Comparison of ENCODE assay signal across 6 cellular contexts in genomic region chr19:48896191-48896720, GRCh38. TPM values are rescaled to one million over a fixed set of nuclear protein-coding genes. Genes with fewer than 3 reads are reported as not detected.
DNase-seq lines count a peak whose midpoint lies in the region; ATAC-seq and TF ChIP-seq lines count a peak whose summit lies in the region.

No MANE protein-coding gene starts in this region.

- no peak for TF ChIP-seq CTCF in Peyer's patch (IDR thresholded peaks at IDR 0.05)

- H3K36me3 ChIP-seq in Peyer's patch: no peaks in the 10 kb centered on the region
- H3K36me3 ChIP-seq in esophagus (ENCODE audit: control insufficient read depth in 2 of 2, insufficient read depth in 2 of 2, low read length in 1 of 2): no peaks in the 10 kb centered on the region

- WGBS in esophagus, 2 donors: 24 to 35% methylated on average over 24 to 25 of the region's 25 CpGs

- H3K9me3 ChIP-seq in Peyer's patch (no peaks in the 10 kb centered on the region), esophagus (ENCODE audit: control insufficient read depth in 2 of 2, insufficient read depth in 1 of 2, low read depth in 1 of 2, low read length in 1 of 2) (no peaks in the 10 kb centered on the region)

- H3K27me3 ChIP-seq in Peyer's patch (no peaks in the 10 kb centered on the region), esophagus (ENCODE audit: control insufficient read depth in 1 of 2, insufficient read depth in 2 of 2, low read length in 2 of 2) (no peaks in the 10 kb centered on the region)

- no peak for ATAC-seq in GM21423 (IDR thresholded peaks at IDR 0.05; ENCODE audit: unreplicated experiment)
- ATAC-seq in GM21360 (IDR thresholded peaks at IDR 0.05; ENCODE audit: unreplicated experiment): no peak

- H3K27ac ChIP-seq in Peyer's patch (peak overlapping the region in 3 of 4 donors; percentile 30 to 46 (median 32)), esophagus (ENCODE audit: low read depth in 2 of 2, low read length in 1 of 2) (peak overlapping the region; percentile 18 to 69)

- H3K4me3 ChIP-seq in Peyer's patch (peak overlapping the region; percentile 8 to 45 (median 24)), esophagus (ENCODE audit: low read depth in 1 of 2, low read length in 2 of 2) (peak overlapping the region in 1 of 2 donors; percentile 0), skeletal muscle cell (ENCODE audit: low read depth, low read length) (peak overlapping the region; percentile 33)

- TF ChIP-seq POLR2A in Peyer's patch (IDR thresholded peaks at IDR 0.05): no peak

- H3K4me1 ChIP-seq in Peyer's patch (peaks cover 0 to 11% (median 0%) of the 10 kb centered on the region in 4 donors), esophagus (ENCODE audit: control insufficient read depth in 2 of 2, insufficient read depth in 2 of 2, low read length in 1 of 2) (peaks cover 0 to 4% of the 10 kb centered on the region in 2 donors)

- DNase-seq in Peyer's patch (peak; percentile 34 to 64 (median 63)), skeletal muscle cell (ENCODE audit: low read depth) (no peak), LoVo (ENCODE audit: low spot score) (no peak)

RNA-seq across cellular contexts. Expression of gene TULP2, which starts 2.3 kb away (rescaled TPM):
- not detected for total RNA-seq in Peyer's patch
- under 1 TPM in 1 of 2 donors, not detected in 1; 0.08 TPM for polyA plus RNA-seq in esophagus

RNA-seq across cellular contexts. Expression of gene NUCB1, which starts 3.9 kb away (rescaled TPM):
- 100 to 1,000 TPM; 154 to 506 (median 444) TPM for total RNA-seq in Peyer's patch
- polyA plus RNA-seq in esophagus: 100 to 1,000 TPM in 1 of 2 donors, 10 to 100 TPM in 1; 88.2 to 116 TPM

RNA-seq across cellular contexts. Expression of gene PPP1R15A, which starts 24.0 kb away (rescaled TPM):
- 100 to 1,000 TPM in 2 of 4 donors, 10 to 100 TPM in 2; 39.2 to 198 (median 80.3) TPM for total RNA-seq in Peyer's patch
- 100 to 1,000 TPM in 1 of 2 donors, 10 to 100 TPM in 1; 38.0 to 145 TPM for polyA plus RNA-seq in esophagus

RNA-seq across cellular contexts. Expression of gene PLEKHA4, which starts 27.8 kb away (rescaled TPM):
- 10 to 100 TPM in 1 of 4 donors, 1 to 10 TPM in 3; 2.8 to 38.8 (median 5.9) TPM for total RNA-seq in Peyer's patch
- 1 to 10 TPM; 8.6 to 9.2 TPM for polyA plus RNA-seq in esophagus

RNA-seq across cellular contexts. Expression of gene DHDH, which starts 37.2 kb away (rescaled TPM):
- 10 to 100 TPM in 3 of 4 donors, not detected in 1; 14.6 to 55.5 (median 45.9) TPM for total RNA-seq in Peyer's patch
- polyA plus RNA-seq in esophagus: 1 to 10 TPM in 1 of 2 donors, under 1 TPM in 1; 0.57 to 1.3 TPM

Comparison
In these comparisons a context has a peak if more than half of its experiments do, and no peak if none do; other contexts are left out.
1. DNase-seq: peak in Peyer's patch (3 of 3); none in skeletal muscle cell (single experiment) and LoVo (single experiment).